ENCODE assay signal across 18 cellular contexts in the genomic region with DNA sequence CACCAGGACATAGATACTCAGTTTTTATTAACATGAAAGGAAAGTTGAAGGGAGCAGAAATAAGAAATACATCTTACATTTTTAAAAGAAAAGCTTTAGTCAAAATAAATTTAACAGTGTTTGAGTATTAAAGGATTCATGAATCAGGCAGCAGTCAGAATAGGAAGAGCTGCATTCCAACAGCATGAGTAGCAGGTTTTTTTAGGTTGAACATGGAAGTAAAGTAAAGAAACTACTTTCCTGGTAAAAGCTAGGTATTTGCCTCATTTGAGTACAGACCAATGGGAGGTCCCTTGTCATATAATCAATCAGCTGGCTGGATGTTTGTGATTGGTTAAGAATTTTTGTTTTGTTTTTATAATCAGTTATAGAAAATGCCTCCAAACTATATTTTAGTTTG.
DNase-seq lines count a peak whose midpoint lies in the region; ATAC-seq and TF ChIP-seq lines count a peak whose summit lies in the region.
"Had no signal": no experiment of that assay in that cellular context is flagged by ENCODE, and none has a peak within 500 bp of the region (broad histone marks: within the 10 kb centered on the region; RNA-seq: fewer than 3 reads in every experiment).

No MANE protein-coding gene starts in this region.

- H3K27ac Mint-ChIP-seq in stimulated activated effector memory CD8-positive, alpha-beta T cell treated with anti-CD3 and anti-CD28 coated beads, Interleukin-12 subunit alpha, Interleukin-12 subunit beta, amount 100 ng/mL, for 72 hours, result no peak overlapping the region
- H3K27ac Mint-ChIP-seq: activated T-helper 2 cell treated with anti-CD3 and anti-CD28 coated beads, Interferon-gamma antibody, Interleukin-2, Interleukin-4, amounts not matched to agents 10 μg/mL and 5 μg/mL and 100 μg/mL, durations not matched to agents 14 hours and 24 hours and 36 hours; naive thymus-derived CD4-positive, alpha-beta T cell; stimulated activated naive B cell treated with anti-CD40 and anti-IgM and Interleukin-4, amounts not matched to agents 10 μg/mL and 1 μg/mL and 100 μg/mL, for 72 hours had no signal

- H3K4me1 Mint-ChIP-seq in stimulated activated effector memory CD8-positive, alpha-beta T cell treated with anti-CD3 and anti-CD28 coated beads, Interleukin-12 subunit alpha, Interleukin-12 subunit beta, amount 100 ng/mL, for 72 hours, result no peaks in the 10 kb centered on the region
- H3K4me1 Mint-ChIP-seq: naive thymus-derived CD4-positive, alpha-beta T cell; stimulated activated naive B cell treated with anti-CD40 and anti-IgM and Interleukin-4, amounts not matched to agents 10 μg/mL and 1 μg/mL and 100 μg/mL, for 72 hours had no signal

- H3K4me3 ChIP-seq in AG04450 (ENCODE audit: low read depth, low read length) (no peak overlapping the region), astrocyte of the spinal cord (ENCODE audit: low read depth, low read length) (no peak overlapping the region)
- H3K4me3 ChIP-seq: K562, SJSA1 had no signal

- H3K27ac ChIP-seq in AG04450 (ENCODE audit: low read depth, low read length), result no peak overlapping the region
- H3K27ac ChIP-seq: SJSA1 had no signal

- no peak overlapping the region for H3K4me3 Mint-ChIP-seq in stimulated activated effector memory CD8-positive, alpha-beta T cell treated with anti-CD3 and anti-CD28 coated beads, Interleukin-12 subunit alpha, Interleukin-12 subunit beta, amount 100 ng/mL, for 72 hours
- H3K4me3 Mint-ChIP-seq: naive thymus-derived CD4-positive, alpha-beta T cell; stimulated activated naive B cell treated with anti-CD40 and anti-IgM and Interleukin-4, amounts not matched to agents 10 μg/mL and 1 μg/mL and 100 μg/mL, for 72 hours had no signal

- no peak for ATAC-seq in activated CD4-positive, CD25-positive, alpha-beta regulatory T cell treated with anti-CD3 and anti-CD28 coated beads, Interleukin-2, amount 50 U/mL, for 24 hours
- ATAC-seq in stimulated activated effector memory CD8-positive, alpha-beta T cell treated with anti-CD3 and anti-CD28 coated beads, Interleukin-12 subunit alpha, Interleukin-12 subunit beta, amount 100 ng/mL, for 72 hours, result no peak
- ATAC-seq: K562; naive thymus-derived CD4-positive, alpha-beta T cell; stimulated activated naive B cell treated with anti-CD40 and anti-IgM and Interleukin-4, amounts not matched to agents 10 μg/mL and 1 μg/mL and 100 μg/mL, for 72 hours had no signal

- no peaks in the 10 kb centered on the region for H3K27me3 ChIP-seq in AG04450 (ENCODE audit: control insufficient read depth, insufficient read depth, low read length)
- H3K27me3 ChIP-seq: SJSA1 had no signal

- peaks cover 19% of the 10 kb centered on the region for H3K9me3 Mint-ChIP-seq in stimulated activated effector memory CD8-positive, alpha-beta T cell treated with anti-CD3 and anti-CD28 coated beads, Interleukin-12 subunit alpha, Interleukin-12 subunit beta, amount 100 ng/mL, for 72 hours

- DNase-seq in AG04450 (ENCODE audit: low read depth, low spot score) (peak; percentile 7), HS-27A (ENCODE audit: low read depth) (peak; percentile 12), astrocyte of the spinal cord (ENCODE audit: low read depth, low spot score) (peak; percentile 66), iPS-NIHi11 (ENCODE audit: low spot score) (peak; percentile 7), GM19238 (ENCODE audit: insufficient read length, low spot score) (no peak)
- no peak for DNase-seq in activated CD8-positive, alpha-beta memory T cell treated with anti-CD3 and anti-CD28 coated beads, Interleukin-2, amount 50 U/mL, for 48 hours
- no peak for DNase-seq in stimulated activated effector memory CD8-positive, alpha-beta T cell treated with anti-CD3 and anti-CD28 coated beads, Interleukin-12 subunit alpha, Interleukin-12 subunit beta, amount 100 ng/mL, for 72 hours (ENCODE audit: low spot score in 2 of 2)
- DNase-seq: amniotic stem cell; naive thymus-derived CD4-positive, alpha-beta T cell; NCI-H2029; NCI-H526; stimulated activated CD4-positive, alpha-beta T cell treated with anti-CD3 and anti-CD28 coated beads, Interleukin-12 subunit alpha, Interleukin-12 subunit beta, amount 100 ng/mL, for 4 hours; stimulated activated naive B cell treated with anti-CD40 and anti-IgM and Interleukin-4, amounts not matched to agents 10 μg/mL and 1 μg/mL and 100 μg/mL, for 72 hours; trophoblast cell had no signal

- TF ChIP-seq CTCF in AG04450 (IDR thresholded peaks at IDR 0.05; ENCODE audit: low read depth, low read length), result no peak
- no peak for TF ChIP-seq CTCF in astrocyte of the spinal cord (IDR thresholded peaks at IDR 0.05; ENCODE audit: low read depth, low read length)

- no peaks in the 10 kb centered on the region for H3K9me3 ChIP-seq in AG04450 (ENCODE audit: control insufficient read depth, insufficient read depth, low read length)
- H3K9me3 ChIP-seq: SJSA1 had no signal

- CTCF ChIA-PET in AG04450 (lab: Charles Lee), result no interaction called here

- in situ Hi-C loops in astrocyte of the spinal cord (cut with HindIII; ENCODE audit: low sequenced_read_pairs), result no loop called here

- no peaks in the 10 kb centered on the region for H3K36me3 Mint-ChIP-seq in stimulated activated effector memory CD8-positive, alpha-beta T cell treated with anti-CD3 and anti-CD28 coated beads, Interleukin-12 subunit alpha, Interleukin-12 subunit beta, amount 100 ng/mL, for 72 hours
- H3K36me3 Mint-ChIP-seq: naive thymus-derived CD4-positive, alpha-beta T cell; stimulated activated naive B cell treated with anti-CD40 and anti-IgM and Interleukin-4, amounts not matched to agents 10 μg/mL and 1 μg/mL and 100 μg/mL, for 72 hours had no signal

- POLR2A ChIA-PET in AG04450 (lab: Yijun Ruan, JAX), result no interaction called here

Comparison
In these comparisons a context has a peak if more than half of its experiments do, and no peak if none do; other contexts are left out.
1. DNase-seq: peak in AG04450 (single experiment), HS-27A (single experiment), astrocyte of the spinal cord (single experiment) and iPS-NIHi11 (single experiment); none in GM19238 (single experiment), activated CD8-positive, alpha-beta memory T cell treated with anti-CD3 and anti-CD28 coated beads, Interleukin-2, amount 50 U/mL, for 48 hours (single experiment) and stimulated activated effector memory CD8-positive, alpha-beta T cell treated with anti-CD3 and anti-CD28 coated beads, Interleukin-12 subunit alpha, Interleukin-12 subunit beta, amount 100 ng/mL, for 72 hours (0 of 2).